21 cellular contexts compared by ENCODE assay signal in the genomic region with DNA sequence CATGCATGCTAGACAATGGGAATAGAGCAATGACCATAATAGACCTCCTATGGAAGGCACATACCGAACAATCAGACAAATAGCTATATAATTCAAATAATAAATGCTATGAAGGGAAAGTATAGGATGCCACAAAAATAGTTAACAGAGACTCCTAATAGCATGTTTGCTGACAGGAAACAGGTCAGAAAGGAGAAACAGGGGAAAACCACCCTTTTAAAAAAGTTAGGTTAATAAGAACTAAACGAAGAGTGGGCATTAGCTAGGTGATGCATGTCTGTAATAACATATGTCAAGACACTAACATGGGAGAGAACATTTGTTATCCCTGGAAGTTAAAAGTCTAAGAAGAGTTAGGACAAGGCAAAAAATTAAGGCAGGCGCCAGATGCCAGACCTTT. TPM values are rescaled to one million over a fixed set of nuclear protein-coding genes. Genes with fewer than 3 reads are reported as not detected.
DNase-seq lines count a peak whose midpoint lies in the region; ATAC-seq, FAIRE-seq and TF ChIP-seq lines count a peak whose summit lies in the region.
"Had no signal": no experiment of that assay in that cellular context is flagged by ENCODE, and none has a peak within 500 bp of the region (broad histone marks: within the 10 kb centered on the region; RNA-seq: fewer than 3 reads in every experiment).

No MANE protein-coding gene starts in this region.

- H3K4me3 ChIP-seq in Loucy (ENCODE audit: low read length, poor library complexity, severe bottlenecking), result no peak overlapping the region
- H3K4me3 ChIP-seq in SU-DHL-6 (ENCODE audit: insufficient read depth, low read length, poor library complexity, severe bottlenecking), result peak overlapping the region; percentile 48
- no peak overlapping the region for H3K4me3 ChIP-seq in mucosa of descending colon
- H3K4me3 ChIP-seq: K562 had no signal

- peaks cover 89% of the 10 kb centered on the region for H3K4me1 ChIP-seq in Loucy (ENCODE audit: insufficient read depth, low read length, poor library complexity, severe bottlenecking)
- peaks cover 33% of the 10 kb centered on the region for H3K4me1 ChIP-seq in mucosa of descending colon (ENCODE audit: low read depth)

- peak overlapping the region; percentile 100 for H3K27ac ChIP-seq in SU-DHL-6 (ENCODE audit: low read depth, low read length)

- no peaks in the 10 kb centered on the region for H3K27me3 Mint-ChIP-seq in stimulated activated memory B cell treated with anti-CD40 and anti-IgM and Interleukin-4, amounts not matched to agents 10 μg/mL and 1 μg/mL and 100 μg/mL, for 72 hours
- H3K27me3 Mint-ChIP-seq: CD4-positive, alpha-beta T cell had no signal

- DNase-seq in GM12891 (ENCODE audit: insufficient read length, low spot score) (no peak), mucosa of descending colon (no peak), UCSD-AML1 (lab: John Stamatoyannopoulos, UW; ENCODE audit: unreplicated experiment) (no peak), NCI-H1930 (lab: John Stamatoyannopoulos, UW) (no peak), COLO668 (lab: John Stamatoyannopoulos, UW; ENCODE audit: unreplicated experiment) (no peak)
- DNase-seq: ACHN; AML-193; CD4-positive, alpha-beta T cell; DMS79; NCI-H1417 treated with DMSO at 0.1 percent for 48 hours; NCI-H2029; NCI-H2171; NCI-H446 treated with DMSO at 0.1 percent for 48 hours; NCI-H69; PC-3; T1000 had no signal

- no peak overlapping the region for H3K4me3 Mint-ChIP-seq in stimulated activated memory B cell treated with anti-CD40 and anti-IgM and Interleukin-4, amounts not matched to agents 10 μg/mL and 1 μg/mL and 100 μg/mL, for 72 hours
- H3K4me3 Mint-ChIP-seq: CD4-positive, alpha-beta T cell had no signal

- ATAC-seq in stimulated activated memory B cell treated with anti-CD40 and anti-IgM and Interleukin-4, amounts not matched to agents 10 μg/mL and 1 μg/mL and 100 μg/mL, for 72 hours, result no peak
- no peak for ATAC-seq in mucosa of descending colon
- ATAC-seq: K562, PC-3 had no signal

- no peak for TF ChIP-seq POLR2A in GM12891 (IDR thresholded peaks at IDR 0.05; ENCODE audit: low read depth, low read length)

- H3K79me2 ChIP-seq in Loucy (ENCODE audit: insufficient read depth, low read length), result peaks cover 90% of the 10 kb centered on the region
- H3K79me2 ChIP-seq in SU-DHL-6 (ENCODE audit: insufficient read depth, low read length), result peaks cover 97% of the 10 kb centered on the region

- H3K4me2 ChIP-seq in Loucy (ENCODE audit: low read depth, low read length, poor library complexity, severe bottlenecking) (peak overlapping the region; percentile 16), SU-DHL-6 (ENCODE audit: low read depth, low read length, poor library complexity, severe bottlenecking) (peak overlapping the region; percentile 96)

- peaks cover under 1% of the 10 kb centered on the region; the same call in 1 of the 2 replicates for H3K9me3 ChIP-seq in Loucy (ENCODE audit: insufficient read depth, low read depth, low read length)
- H3K9me3 ChIP-seq in SU-DHL-6 (ENCODE audit: insufficient read depth, low read length), result 0 out of 2 replicates have a peak, but pooled peaks cover 6% of the 10 kb centered on the region
- no peaks in the 10 kb centered on the region for H3K9me3 ChIP-seq in mucosa of descending colon

- H2AFZ ChIP-seq in Loucy (ENCODE audit: low read length) (no peak overlapping the region), SU-DHL-6 (ENCODE audit: low read depth, low read length, severe bottlenecking) (no peak overlapping the region)

- peaks cover 4% of the 10 kb centered on the region; the same call in 1 of the 2 replicates for H3K36me3 ChIP-seq in Loucy (ENCODE audit: insufficient read depth, low read length)
- H3K36me3 ChIP-seq in SU-DHL-6 (ENCODE audit: low read length), result peaks cover 8% of the 10 kb centered on the region
- H3K36me3 ChIP-seq in mucosa of descending colon (ENCODE audit: low read depth), result no peaks in the 10 kb centered on the region

- peaks cover 95% of the 10 kb centered on the region for H3K4me1 Mint-ChIP-seq in stimulated activated memory B cell treated with anti-CD40 and anti-IgM and Interleukin-4, amounts not matched to agents 10 μg/mL and 1 μg/mL and 100 μg/mL, for 72 hours

- intact Hi-C loops in mucosa of descending colon (cut with DNase I, micrococcal nuclease), result no loop called here

- peak overlapping the region; percentile 64 for H3K27ac Mint-ChIP-seq in stimulated activated memory B cell treated with anti-CD40 and anti-IgM and Interleukin-4, amounts not matched to agents 10 μg/mL and 1 μg/mL and 100 μg/mL, for 72 hours
- H3K27ac Mint-ChIP-seq: CD4-positive, alpha-beta T cell had no signal

- TF ChIP-seq CTCF in Loucy (conservative IDR thresholded peaks at IDR 0.05; ENCODE audit: low read length), result no peak
- no peak for TF ChIP-seq CTCF in SU-DHL-6 (IDR thresholded peaks at IDR 0.05; ENCODE audit: insufficient read depth, low read length, poor library complexity, severe bottlenecking)
- no peak for TF ChIP-seq CTCF in mucosa of descending colon (IDR thresholded peaks at IDR 0.05)

- H3K27me3 ChIP-seq in Loucy (ENCODE audit: insufficient read depth, low read length, poor library complexity, severe bottlenecking) (no peaks in the 10 kb centered on the region), SU-DHL-6 (ENCODE audit: low read length) (no peaks in the 10 kb centered on the region)

- FAIRE-seq in GM12891 (lab: Jason Lieb, UNC), result peak; percentile 26
- FAIRE-seq: H54, K562 had no signal

- H4K20me1 ChIP-seq in Loucy (ENCODE audit: insufficient read depth, low read length, poor library complexity, severe bottlenecking) (peaks cover 45% of the 10 kb centered on the region), SU-DHL-6 (ENCODE audit: low read depth, low read length) (no peaks in the 10 kb centered on the region)

- no peak overlapping the region for H3K9ac ChIP-seq in Loucy (ENCODE audit: low read depth, low read length, poor library complexity, severe bottlenecking)
- H3K9ac ChIP-seq in SU-DHL-6 (ENCODE audit: low read length), result peak overlapping the region; percentile 60

- H3K9me3 Mint-ChIP-seq in stimulated activated memory B cell treated with anti-CD40 and anti-IgM and Interleukin-4, amounts not matched to agents 10 μg/mL and 1 μg/mL and 100 μg/mL, for 72 hours, result no peaks in the 10 kb centered on the region
- H3K9me3 Mint-ChIP-seq: CD4-positive, alpha-beta T cell had no signal

- H3F3A ChIP-seq in Loucy (ENCODE audit: low read depth) (peaks cover 11% of the 10 kb centered on the region; the same call in 1 of the 2 replicates), SU-DHL-6 (ENCODE audit: insufficient read depth) (peaks cover 88% of the 10 kb centered on the region)

- H3K36me3 Mint-ChIP-seq in stimulated activated memory B cell treated with anti-CD40 and anti-IgM and Interleukin-4, amounts not matched to agents 10 μg/mL and 1 μg/mL and 100 μg/mL, for 72 hours, result peaks cover 19% of the 10 kb centered on the region

- no peaks in the 10 kb centered on the region for H3K9me2 ChIP-seq in Loucy (replicated peaks; ENCODE audit: low read depth, low read length)
- no peaks in the 10 kb centered on the region for H3K9me2 ChIP-seq in SU-DHL-6 (replicated peaks; ENCODE audit: insufficient read depth, low read length)

TF ChIP-seq in GM12891, 5 proteins besides CTCF, POLR2A, EP300 and RAD21:
- TF ChIP-seq TAF1 (IDR thresholded peaks at IDR 0.05; ENCODE audit: low read depth, low read length) (no peak), PAX5 (IDR thresholded peaks at IDR 0.05; ENCODE audit: insufficient read depth, low read length, severe bottlenecking) (no peak), SPI1 (IDR thresholded peaks at IDR 0.05; ENCODE audit: low read depth, low read length) (no peak), POU2F2 (IDR thresholded peaks at IDR 0.05; ENCODE audit: low read depth, low read length) (no peak), POLR2AphosphoS5 (IDR thresholded peaks at IDR 0.05; ENCODE audit: low read depth, low read length) (no peak)
TF ChIP-seq in GM12891: peak in this region for 0.

RNA-seq across cellular contexts. Expression of a gene that starts 58.9 kb away (rescaled TPM):
- 33.1 TPM for polyA plus RNA-seq in GM12891 (2012; ENCODE audit: low read depth, missing spikeins)
- total RNA-seq in mucosa of descending colon, result 10 to 100 TPM; 54.0 to 63.5 (median 62.4) TPM
